In the genomic region with DNA sequence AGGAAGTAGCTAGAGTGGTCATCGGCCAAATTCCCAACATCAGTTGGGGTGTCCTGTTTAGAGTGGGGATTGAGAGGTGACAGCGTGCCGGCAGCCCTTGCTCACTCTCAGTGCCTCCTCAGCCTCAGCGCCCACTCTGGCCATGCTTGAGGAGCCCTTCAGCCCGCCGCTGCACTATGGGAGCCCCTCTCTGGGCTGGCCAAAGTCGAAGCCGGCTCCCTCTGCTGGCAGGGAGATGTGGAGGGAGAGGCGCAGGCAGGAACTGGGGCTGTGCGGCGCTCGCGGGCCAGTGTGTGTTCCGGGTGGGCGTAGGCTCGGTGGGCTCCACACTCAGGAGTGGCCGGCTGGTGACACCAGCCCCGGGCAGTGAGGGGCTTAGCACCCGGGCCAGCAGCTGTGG, we compare ENCODE assay signal across 2 cellular contexts.
TF ChIP-seq lines count a peak whose summit lies in the region.

No MANE protein-coding gene starts in this region.

TF ChIP-seq in K562, 482 proteins besides CTCF, POLR2A, EP300 and RAD21 (continues in another document):
- no peak for TF ChIP-seq POU5F1 (IDR thresholded peaks at IDR 0.05; ENCODE audit: borderline replicate concordance, low read depth, low read length, partially characterized antibody)
- TF ChIP-seq, protein P1, sequence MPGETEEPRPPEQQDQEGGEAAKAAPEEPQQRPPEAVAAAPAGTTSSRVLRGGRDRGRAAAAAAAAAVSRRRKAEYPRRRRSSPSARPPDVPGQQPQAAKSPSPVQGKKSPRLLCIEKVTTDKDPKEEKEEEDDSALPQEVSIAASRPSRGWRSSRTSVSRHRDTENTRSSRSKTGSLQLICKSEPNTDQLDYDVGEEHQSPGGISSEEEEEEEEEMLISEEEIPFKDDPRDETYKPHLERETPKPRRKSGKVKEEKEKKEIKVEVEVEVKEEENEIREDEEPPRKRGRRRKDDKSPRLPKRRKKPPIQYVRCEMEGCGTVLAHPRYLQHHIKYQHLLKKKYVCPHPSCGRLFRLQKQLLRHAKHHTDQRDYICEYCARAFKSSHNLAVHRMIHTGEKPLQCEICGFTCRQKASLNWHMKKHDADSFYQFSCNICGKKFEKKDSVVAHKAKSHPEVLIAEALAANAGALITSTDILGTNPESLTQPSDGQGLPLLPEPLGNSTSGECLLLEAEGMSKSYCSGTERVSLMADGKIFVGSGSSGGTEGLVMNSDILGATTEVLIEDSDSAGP (CRISPR knock-in tag; IDR thresholded peaks at IDR 0.05), result no peak
- TF ChIP-seq, protein P2, sequence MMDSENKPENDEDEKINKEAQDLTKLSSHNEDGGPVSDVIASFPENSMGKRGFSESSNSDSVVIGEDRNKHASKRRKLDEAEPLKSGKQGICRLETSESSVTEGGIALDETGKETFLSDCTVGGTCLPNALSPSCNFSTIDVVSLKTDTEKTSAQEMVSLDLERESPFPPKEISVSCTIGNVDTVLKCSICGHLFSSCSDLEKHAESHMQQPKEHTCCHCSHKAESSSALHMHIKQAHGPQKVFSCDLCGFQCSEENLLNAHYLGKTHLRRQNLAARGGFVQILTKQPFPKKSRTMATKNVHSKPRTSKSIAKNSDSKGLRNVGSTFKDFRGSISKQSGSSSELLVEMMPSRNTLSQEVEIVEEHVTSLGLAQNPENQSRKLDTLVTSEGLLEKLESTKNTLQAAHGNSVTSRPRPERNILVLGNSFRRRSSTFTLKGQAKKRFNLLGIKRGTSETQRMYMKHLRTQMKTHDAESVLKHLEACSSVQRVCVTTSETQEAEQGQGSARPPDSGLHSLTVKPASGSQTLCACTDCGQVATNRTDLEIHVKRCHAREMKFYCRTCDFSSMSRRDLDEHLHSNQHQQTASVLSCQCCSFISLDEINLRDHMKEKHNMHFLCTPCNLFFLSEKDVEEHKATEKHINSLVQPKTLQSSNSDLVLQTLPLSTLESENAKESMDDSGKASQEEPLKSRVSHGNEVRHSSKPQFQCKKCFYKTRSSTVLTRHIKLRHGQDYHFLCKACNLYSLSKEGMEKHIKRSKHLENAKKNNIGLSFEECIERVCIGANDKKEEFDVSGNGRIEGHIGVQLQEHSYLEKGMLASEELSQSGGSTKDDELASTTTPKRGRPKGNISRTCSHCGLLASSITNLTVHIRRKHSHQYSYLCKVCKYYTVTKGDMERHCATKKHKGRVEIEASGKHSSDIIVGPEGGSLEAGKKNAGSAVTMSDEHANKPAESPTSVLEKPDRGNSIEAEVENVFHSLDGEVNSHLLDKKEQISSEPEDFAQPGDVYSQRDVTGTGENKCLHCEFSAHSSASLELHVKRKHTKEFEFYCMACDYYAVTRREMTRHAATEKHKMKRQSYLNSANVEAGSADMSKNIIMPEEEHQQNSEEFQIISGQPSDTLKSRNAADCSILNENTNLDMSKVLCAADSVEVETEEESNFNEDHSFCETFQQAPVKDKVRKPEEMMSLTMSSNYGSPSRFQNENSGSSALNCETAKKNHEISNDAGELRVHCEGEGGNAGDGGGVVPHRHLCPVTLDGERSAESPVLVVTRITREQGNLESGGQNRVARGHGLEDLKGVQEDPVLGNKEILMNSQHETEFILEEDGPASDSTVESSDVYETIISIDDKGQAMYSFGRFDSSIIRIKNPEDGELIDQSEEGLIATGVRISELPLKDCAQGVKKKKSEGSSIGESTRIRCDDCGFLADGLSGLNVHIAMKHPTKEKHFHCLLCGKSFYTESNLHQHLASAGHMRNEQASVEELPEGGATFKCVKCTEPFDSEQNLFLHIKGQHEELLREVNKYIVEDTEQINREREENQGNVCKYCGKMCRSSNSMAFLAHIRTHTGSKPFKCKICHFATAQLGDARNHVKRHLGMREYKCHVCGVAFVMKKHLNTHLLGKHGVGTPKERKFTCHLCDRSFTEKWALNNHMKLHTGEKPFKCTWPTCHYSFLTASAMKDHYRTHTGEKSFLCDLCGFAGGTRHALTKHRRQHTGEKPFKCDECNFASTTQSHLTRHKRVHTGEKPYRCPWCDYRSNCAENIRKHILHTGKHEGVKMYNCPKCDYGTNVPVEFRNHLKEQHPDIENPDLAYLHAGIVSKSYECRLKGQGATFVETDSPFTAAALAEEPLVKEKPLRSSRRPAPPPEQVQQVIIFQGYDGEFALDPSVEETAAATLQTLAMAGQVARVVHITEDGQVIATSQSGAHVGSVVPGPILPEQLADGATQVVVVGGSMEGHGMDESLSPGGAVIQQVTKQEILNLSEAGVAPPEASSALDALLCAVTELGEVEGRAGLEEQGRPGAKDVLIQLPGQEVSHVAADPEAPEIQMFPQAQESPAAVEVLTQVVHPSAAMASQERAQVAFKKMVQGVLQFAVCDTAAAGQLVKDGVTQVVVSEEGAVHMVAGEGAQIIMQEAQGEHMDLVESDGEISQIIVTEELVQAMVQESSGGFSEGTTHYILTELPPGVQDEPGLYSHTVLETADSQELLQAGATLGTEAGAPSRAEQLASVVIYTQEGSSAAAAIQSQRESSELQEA (IDR thresholded peaks at IDR 0.05; ENCODE audit: low read depth), result no peak
- TF ChIP-seq, protein P3, sequence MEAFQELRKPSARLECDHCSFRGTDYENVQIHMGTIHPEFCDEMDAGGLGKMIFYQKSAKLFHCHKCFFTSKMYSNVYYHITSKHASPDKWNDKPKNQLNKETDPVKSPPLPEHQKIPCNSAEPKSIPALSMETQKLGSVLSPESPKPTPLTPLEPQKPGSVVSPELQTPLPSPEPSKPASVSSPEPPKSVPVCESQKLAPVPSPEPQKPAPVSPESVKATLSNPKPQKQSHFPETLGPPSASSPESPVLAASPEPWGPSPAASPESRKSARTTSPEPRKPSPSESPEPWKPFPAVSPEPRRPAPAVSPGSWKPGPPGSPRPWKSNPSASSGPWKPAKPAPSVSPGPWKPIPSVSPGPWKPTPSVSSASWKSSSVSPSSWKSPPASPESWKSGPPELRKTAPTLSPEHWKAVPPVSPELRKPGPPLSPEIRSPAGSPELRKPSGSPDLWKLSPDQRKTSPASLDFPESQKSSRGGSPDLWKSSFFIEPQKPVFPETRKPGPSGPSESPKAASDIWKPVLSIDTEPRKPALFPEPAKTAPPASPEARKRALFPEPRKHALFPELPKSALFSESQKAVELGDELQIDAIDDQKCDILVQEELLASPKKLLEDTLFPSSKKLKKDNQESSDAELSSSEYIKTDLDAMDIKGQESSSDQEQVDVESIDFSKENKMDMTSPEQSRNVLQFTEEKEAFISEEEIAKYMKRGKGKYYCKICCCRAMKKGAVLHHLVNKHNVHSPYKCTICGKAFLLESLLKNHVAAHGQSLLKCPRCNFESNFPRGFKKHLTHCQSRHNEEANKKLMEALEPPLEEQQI (IDR thresholded peaks at IDR 0.05), result 0 out of 2 replicates have a peak, but pooled peaks have one; percentile 34
- TF ChIP-seq ZNF431 (CRISPR knock-in tag; IDR thresholded peaks at IDR 0.05), result no peak
- TF ChIP-seq HNRNPLL (IDR thresholded peaks at IDR 0.05; ENCODE audit: low read depth, low read length, poor library complexity, severe bottlenecking), result no peak
- TF ChIP-seq CBX1 (IDR thresholded peaks at IDR 0.05; ENCODE audit: low read depth), result peak; percentile 35; the same call in 1 of the 2 replicates
- peak; percentile 82 for TF ChIP-seq ELF2 (CRISPR knock-in tag; IDR thresholded peaks at IDR 0.05)
- no peak for TF ChIP-seq TAF1 (IDR thresholded peaks at IDR 0.05; ENCODE audit: control insufficient read depth, extremely low read depth, insufficient read depth, low read length, severe bottlenecking)
- TF ChIP-seq CBX5 (IDR thresholded peaks at IDR 0.05; ENCODE audit: borderline replicate concordance, low read depth), result peak; percentile 75; the same call in 1 of the 2 replicates
- TF ChIP-seq SRSF3 (IDR thresholded peaks at IDR 0.05; ENCODE audit: insufficient read depth, low read length), result no peak
- peak in 1 of 2 experiments; percentile 31; a peak in 1 of 4 replicates for TF ChIP-seq TRIM24 (IDR thresholded peaks at IDR 0.05)

TF ChIP-seq in HepG2, 621 proteins besides CTCF, POLR2A, EP300 and RAD21 (continues in another document):
- TF ChIP-seq SP140L (CRISPR knock-in tag; IDR thresholded peaks at IDR 0.05; ENCODE audit: borderline replicate concordance) (no peak), NFKB2 (CRISPR knock-in tag; IDR thresholded peaks at IDR 0.05; ENCODE audit: borderline replicate concordance) (no peak), ZNF614 (CRISPR knock-in tag; IDR thresholded peaks at IDR 0.05; ENCODE audit: borderline replicate concordance) (no peak), ZNF256 (CRISPR knock-in tag; conservative IDR thresholded peaks at IDR 0.05) (no peak), ZNF672 (CRISPR knock-in tag; IDR thresholded peaks at IDR 0.05) (no peak), ZNF850 (CRISPR knock-in tag; conservative IDR thresholded peaks at IDR 0.05) (peak; percentile 99)
- TF ChIP-seq, protein P4, sequence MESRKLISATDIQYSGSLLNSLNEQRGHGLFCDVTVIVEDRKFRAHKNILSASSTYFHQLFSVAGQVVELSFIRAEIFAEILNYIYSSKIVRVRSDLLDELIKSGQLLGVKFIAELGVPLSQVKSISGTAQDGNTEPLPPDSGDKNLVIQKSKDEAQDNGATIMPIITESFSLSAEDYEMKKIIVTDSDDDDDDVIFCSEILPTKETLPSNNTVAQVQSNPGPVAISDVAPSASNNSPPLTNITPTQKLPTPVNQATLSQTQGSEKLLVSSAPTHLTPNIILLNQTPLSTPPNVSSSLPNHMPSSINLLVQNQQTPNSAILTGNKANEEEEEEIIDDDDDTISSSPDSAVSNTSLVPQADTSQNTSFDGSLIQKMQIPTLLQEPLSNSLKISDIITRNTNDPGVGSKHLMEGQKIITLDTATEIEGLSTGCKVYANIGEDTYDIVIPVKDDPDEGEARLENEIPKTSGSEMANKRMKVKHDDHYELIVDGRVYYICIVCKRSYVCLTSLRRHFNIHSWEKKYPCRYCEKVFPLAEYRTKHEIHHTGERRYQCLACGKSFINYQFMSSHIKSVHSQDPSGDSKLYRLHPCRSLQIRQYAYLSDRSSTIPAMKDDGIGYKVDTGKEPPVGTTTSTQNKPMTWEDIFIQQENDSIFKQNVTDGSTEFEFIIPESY (CRISPR knock-in tag; IDR thresholded peaks at IDR 0.05), result peak; percentile 68
- TF ChIP-seq, protein P5, sequence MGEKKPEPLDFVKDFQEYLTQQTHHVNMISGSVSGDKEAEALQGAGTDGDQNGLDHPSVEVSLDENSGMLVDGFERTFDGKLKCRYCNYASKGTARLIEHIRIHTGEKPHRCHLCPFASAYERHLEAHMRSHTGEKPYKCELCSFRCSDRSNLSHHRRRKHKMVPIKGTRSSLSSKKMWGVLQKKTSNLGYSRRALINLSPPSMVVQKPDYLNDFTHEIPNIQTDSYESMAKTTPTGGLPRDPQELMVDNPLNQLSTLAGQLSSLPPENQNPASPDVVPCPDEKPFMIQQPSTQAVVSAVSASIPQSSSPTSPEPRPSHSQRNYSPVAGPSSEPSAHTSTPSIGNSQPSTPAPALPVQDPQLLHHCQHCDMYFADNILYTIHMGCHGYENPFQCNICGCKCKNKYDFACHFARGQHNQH (CRISPR knock-in tag; IDR thresholded peaks at IDR 0.05), result no peak
- TF ChIP-seq, protein P6, sequence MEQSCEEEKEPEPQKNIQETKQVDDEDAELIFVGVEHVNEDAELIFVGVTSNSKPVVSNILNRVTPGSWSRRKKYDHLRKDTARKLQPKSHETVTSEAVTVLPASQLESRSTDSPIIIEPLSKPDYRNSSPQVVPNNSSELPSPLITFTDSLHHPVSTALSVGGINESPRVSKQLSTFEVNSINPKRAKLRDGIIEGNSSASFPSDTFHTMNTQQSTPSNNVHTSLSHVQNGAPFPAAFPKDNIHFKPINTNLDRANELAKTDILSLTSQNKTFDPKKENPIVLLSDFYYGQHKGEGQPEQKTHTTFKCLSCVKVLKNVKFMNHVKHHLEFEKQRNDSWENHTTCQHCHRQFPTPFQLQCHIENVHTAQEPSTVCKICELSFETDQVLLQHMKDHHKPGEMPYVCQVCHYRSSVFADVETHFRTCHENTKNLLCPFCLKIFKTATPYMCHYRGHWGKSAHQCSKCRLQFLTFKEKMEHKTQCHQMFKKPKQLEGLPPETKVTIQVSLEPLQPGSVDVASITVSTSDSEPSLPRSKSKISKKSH (CRISPR knock-in tag; IDR thresholded peaks at IDR 0.05; ENCODE audit: borderline replicate concordance), result 0 out of 2 replicates have a peak, but pooled peaks have one; percentile 43
- TF ChIP-seq, protein P7, sequence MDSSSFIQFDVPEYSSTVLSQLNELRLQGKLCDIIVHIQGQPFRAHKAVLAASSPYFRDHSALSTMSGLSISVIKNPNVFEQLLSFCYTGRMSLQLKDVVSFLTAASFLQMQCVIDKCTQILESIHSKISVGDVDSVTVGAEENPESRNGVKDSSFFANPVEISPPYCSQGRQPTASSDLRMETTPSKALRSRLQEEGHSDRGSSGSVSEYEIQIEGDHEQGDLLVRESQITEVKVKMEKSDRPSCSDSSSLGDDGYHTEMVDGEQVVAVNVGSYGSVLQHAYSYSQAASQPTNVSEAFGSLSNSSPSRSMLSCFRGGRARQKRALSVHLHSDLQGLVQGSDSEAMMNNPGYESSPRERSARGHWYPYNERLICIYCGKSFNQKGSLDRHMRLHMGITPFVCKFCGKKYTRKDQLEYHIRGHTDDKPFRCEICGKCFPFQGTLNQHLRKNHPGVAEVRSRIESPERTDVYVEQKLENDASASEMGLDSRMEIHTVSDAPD (CRISPR knock-in tag; IDR thresholded peaks at IDR 0.05), result no peak
- TF ChIP-seq, protein P8, sequence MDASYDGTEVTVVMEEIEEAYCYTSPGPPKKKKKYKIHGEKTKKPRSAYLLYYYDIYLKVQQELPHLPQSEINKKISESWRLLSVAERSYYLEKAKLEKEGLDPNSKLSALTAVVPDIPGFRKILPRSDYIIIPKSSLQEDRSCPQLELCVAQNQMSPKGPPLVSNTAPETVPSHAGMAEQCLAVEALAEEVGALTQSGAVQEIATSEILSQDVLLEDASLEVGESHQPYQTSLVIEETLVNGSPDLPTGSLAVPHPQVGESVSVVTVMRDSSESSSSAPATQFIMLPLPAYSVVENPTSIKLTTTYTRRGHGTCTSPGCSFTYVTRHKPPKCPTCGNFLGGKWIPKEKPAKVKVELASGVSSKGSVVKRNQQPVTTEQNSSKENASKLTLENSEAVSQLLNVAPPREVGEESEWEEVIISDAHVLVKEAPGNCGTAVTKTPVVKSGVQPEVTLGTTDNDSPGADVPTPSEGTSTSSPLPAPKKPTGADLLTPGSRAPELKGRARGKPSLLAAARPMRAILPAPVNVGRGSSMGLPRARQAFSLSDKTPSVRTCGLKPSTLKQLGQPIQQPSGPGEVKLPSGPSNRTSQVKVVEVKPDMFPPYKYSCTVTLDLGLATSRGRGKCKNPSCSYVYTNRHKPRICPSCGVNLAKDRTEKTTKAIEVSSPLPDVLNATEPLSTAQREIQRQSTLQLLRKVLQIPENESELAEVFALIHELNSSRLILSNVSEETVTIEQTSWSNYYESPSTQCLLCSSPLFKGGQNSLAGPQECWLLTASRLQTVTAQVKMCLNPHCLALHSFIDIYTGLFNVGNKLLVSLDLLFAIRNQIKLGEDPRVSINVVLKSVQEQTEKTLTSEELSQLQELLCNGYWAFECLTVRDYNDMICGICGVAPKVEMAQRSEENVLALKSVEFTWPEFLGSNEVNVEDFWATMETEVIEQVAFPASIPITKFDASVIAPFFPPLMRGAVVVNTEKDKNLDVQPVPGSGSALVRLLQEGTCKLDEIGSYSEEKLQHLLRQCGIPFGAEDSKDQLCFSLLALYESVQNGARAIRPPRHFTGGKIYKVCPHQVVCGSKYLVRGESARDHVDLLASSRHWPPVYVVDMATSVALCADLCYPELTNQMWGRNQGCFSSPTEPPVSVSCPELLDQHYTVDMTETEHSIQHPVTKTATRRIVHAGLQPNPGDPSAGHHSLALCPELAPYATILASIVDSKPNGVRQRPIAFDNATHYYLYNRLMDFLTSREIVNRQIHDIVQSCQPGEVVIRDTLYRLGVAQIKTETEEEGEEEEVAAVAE (CRISPR knock-in tag; IDR thresholded peaks at IDR 0.05; ENCODE audit: borderline replicate concordance), result no peak
- TF ChIP-seq, protein P9, sequence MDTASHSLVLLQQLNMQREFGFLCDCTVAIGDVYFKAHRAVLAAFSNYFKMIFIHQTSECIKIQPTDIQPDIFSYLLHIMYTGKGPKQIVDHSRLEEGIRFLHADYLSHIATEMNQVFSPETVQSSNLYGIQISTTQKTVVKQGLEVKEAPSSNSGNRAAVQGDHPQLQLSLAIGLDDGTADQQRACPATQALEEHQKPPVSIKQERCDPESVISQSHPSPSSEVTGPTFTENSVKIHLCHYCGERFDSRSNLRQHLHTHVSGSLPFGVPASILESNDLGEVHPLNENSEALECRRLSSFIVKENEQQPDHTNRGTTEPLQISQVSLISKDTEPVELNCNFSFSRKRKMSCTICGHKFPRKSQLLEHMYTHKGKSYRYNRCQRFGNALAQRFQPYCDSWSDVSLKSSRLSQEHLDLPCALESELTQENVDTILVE (CRISPR knock-in tag; IDR thresholded peaks at IDR 0.05), result no peak
